ENCODE assay signal across 10 cellular contexts in the genomic region with DNA sequence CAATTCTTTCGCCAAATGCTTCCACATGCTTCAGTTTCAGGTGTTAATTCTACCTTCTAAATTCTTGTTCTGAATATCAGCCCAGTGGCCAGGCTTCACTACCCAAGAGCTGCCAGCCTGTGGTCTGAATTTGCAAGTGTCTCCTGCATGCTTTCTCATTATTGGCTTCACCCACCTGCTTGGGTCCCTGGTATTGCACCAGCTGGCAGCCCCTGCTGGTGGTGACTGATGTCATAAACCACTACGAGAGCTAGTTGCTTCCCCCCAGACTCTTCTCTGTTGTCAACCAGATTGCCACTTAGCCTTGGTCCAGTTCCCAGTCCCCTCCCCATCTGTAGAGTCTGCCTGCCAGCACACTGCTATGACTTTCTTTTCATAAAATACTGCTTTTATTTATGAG.
DNase-seq lines count a peak whose midpoint lies in the region; ATAC-seq and TF ChIP-seq lines count a peak whose summit lies in the region.
"Had no signal": no experiment of that assay in that cellular context is flagged by ENCODE, and none has a peak within 500 bp of the region (broad histone marks: within the 10 kb centered on the region; RNA-seq: fewer than 3 reads in every experiment).

No MANE protein-coding gene starts in this region.

- H3K27ac Mint-ChIP-seq in osteocyte (ENCODE audit: unreplicated experiment), result no peak overlapping the region

- H3K27me3 ChIP-seq in ovary (no peaks in the 10 kb centered on the region), heart left ventricle (no peaks in the 10 kb centered on the region)
- H3K27me3 ChIP-seq: dorsolateral prefrontal cortex had no signal

- no peaks in the 10 kb centered on the region for H3K9me3 ChIP-seq in ovary
- peaks cover 0 to 17% (median 7%) of the 10 kb centered on the region in 12 donors for H3K9me3 ChIP-seq in heart left ventricle

- no peak overlapping the region for H3K4me3 Mint-ChIP-seq in osteocyte (ENCODE audit: unreplicated experiment)

- ATAC-seq in GM18520 (IDR thresholded peaks at IDR 0.05; ENCODE audit: unreplicated experiment) (peak; percentile 79), GM21825 (IDR thresholded peaks at IDR 0.05; ENCODE audit: unreplicated experiment) (peak; percentile 89), HG03565 (IDR thresholded peaks at IDR 0.05; ENCODE audit: unreplicated experiment) (peak; percentile 59), heart left ventricle (no peak)
- ATAC-seq: left ventricle myocardium superior had no signal

- intact Hi-C loops in ovary (cut with DNase I), result no loop called here
- intact Hi-C loops in heart left ventricle (cut with DNase I), result no loop called here

- H3K36me3 Mint-ChIP-seq in osteocyte (ENCODE audit: unreplicated experiment), result no peaks in the 10 kb centered on the region

- TF ChIP-seq EP300 in ovary (IDR thresholded peaks at IDR 0.05), result no peak

- H3K27ac ChIP-seq in ovary (no peak overlapping the region), heart left ventricle (no peak overlapping the region)
- H3K27ac ChIP-seq: dorsolateral prefrontal cortex had no signal

- H3K36me3 ChIP-seq in ovary (no peaks in the 10 kb centered on the region), heart left ventricle (no peaks in the 10 kb centered on the region)

- DNase-seq in cerebellar cortex (ENCODE audit: low spot score) (peak; percentile 58), ovary (no peak), heart left ventricle (no peak), osteocyte (ENCODE audit: extremely low spot score, unreplicated experiment) (no peak)
- DNase-seq in activated T-cell treated with anti-CD3 and anti-CD28 coated beads, Interleukin-2, amount 50 U/mL, for 1 hour, result no peak
- DNase-seq: left ventricle myocardium superior had no signal

- H3K4me3 ChIP-seq in ovary, result no peak overlapping the region
- H3K4me3 ChIP-seq in heart left ventricle, result no peak overlapping the region
- H3K4me3 ChIP-seq: dorsolateral prefrontal cortex had no signal

- no peak for TF ChIP-seq CTCF in ovary (IDR thresholded peaks at IDR 0.05)
- no peak for TF ChIP-seq CTCF in heart left ventricle (IDR thresholded peaks at IDR 0.05)
- TF ChIP-seq CTCF in osteocyte (IDR thresholded peaks at IDR 0.05), result no peak

- H3K27me3 Mint-ChIP-seq in osteocyte (ENCODE audit: unreplicated experiment), result peaks cover 20% of the 10 kb centered on the region

- peaks cover 7% of the 10 kb centered on the region for H3K9me3 Mint-ChIP-seq in osteocyte (ENCODE audit: unreplicated experiment)

- H3K4me1 ChIP-seq in ovary (ENCODE audit: insufficient read depth), result no peaks in the 10 kb centered on the region
- H3K4me1 ChIP-seq in heart left ventricle, result no peaks in the 10 kb centered on the region

- WGBS in ovary, 3 donors, result 56 to 72% (median 65%) methylated on average over 2 of the region's 2 CpGs
- WGBS in heart left ventricle, 4 donors, result 56 to 67% (median 59%) methylated on average over 2 of the region's 2 CpGs

- no peak for TF ChIP-seq POLR2A in ovary (IDR thresholded peaks at IDR 0.05)
- no peak for TF ChIP-seq POLR2A in heart left ventricle (IDR thresholded peaks at IDR 0.05)

- H3K4me1 Mint-ChIP-seq in osteocyte (ENCODE audit: unreplicated experiment), result no peaks in the 10 kb centered on the region

Comparison
In these comparisons a context has a peak if more than half of its experiments do, and no peak if none do; other contexts are left out.
1. ATAC-seq: peak in GM18520 (single experiment), GM21825 (single experiment) and HG03565 (single experiment); none in heart left ventricle (0 of 4).